25 cellular contexts compared by ENCODE assay signal in genomic region chr2:31011565-31011964, GRCh38.
"Had no signal": no experiment of that assay in that cellular context is flagged by ENCODE, and none has a peak within 500 bp of the region (broad histone marks: within the 10 kb centered on the region; RNA-seq: fewer than 3 reads in every experiment).

No MANE protein-coding gene starts in this region.

- H3K27me3 ChIP-seq: neural progenitor cell, upper lobe of left lung had no signal

- H3K36me3 ChIP-seq: left ventricle myocardium inferior, neural progenitor cell, upper lobe of left lung, WERI-Rb-1 had no signal

- DNase-seq: activated CD4-positive, alpha-beta T cell treated with anti-CD3 and anti-CD28 coated beads, Interleukin-2, amount 50 U/mL, for 1 hour; activated CD4-positive, CD25-positive, alpha-beta regulatory T cell treated with anti-CD3 and anti-CD28 coated beads, Interleukin-2, amount 50 U/mL, for 72 hours; activated CD8-positive, alpha-beta memory T cell treated with anti-CD3 and anti-CD28 coated beads for 24 hours; activated CD8-positive, alpha-beta memory T cell treated with anti-CD3 and anti-CD28 coated beads, Interleukin-2, amount 50 U/mL, for 4 hours; activated T-cell treated with anti-CD3 and anti-CD28 coated beads, Interleukin-2, amount 50 U/mL, for 24 hours; aorta; caudate nucleus; effector CD4-positive, alpha-beta T cell; erythroblast; foreskin melanocyte; glutamatergic neuron; immature natural killer cell; kidney glomerular epithelial cell; left ventricle myocardium inferior; naive thymus-derived CD8-positive, alpha-beta T cell; right cardiac atrium; stimulated activated CD4-positive, alpha-beta T cell treated with anti-CD3 and anti-CD28 coated beads, Interleukin-12 subunit alpha, Interleukin-12 subunit beta, amount 100 ng/mL, for 4 hours; stimulated activated CD4-positive, alpha-beta T cell treated with anti-CD3 and anti-CD28 coated beads, Interleukin-4, amount 100 ng/mL, for 4 hours; stimulated activated naive CD8-positive, alpha-beta T cell treated with anti-CD3 and anti-CD28 coated beads, Interleukin-15, Interleukin-2, amounts not matched to agents 100 U/mL and 50 U/mL, for 24 hours; upper lobe of left lung; WERI-Rb-1 had no signal

- H3K79me2 ChIP-seq: hepatocyte had no signal

- H3K4me1 ChIP-seq: left ventricle myocardium inferior, neural progenitor cell, upper lobe of left lung had no signal

- FAIRE-seq: endometrium, TTC549 had no signal

- H3K4me2 ChIP-seq: hepatocyte, neural progenitor cell had no signal

- H3K27ac ChIP-seq: hepatocyte, left ventricle myocardium inferior, neural progenitor cell, upper lobe of left lung, WERI-Rb-1 had no signal

- H3K4me3 ChIP-seq: hepatocyte, left ventricle myocardium inferior, neural progenitor cell, upper lobe of left lung had no signal

- H3K9me3 ChIP-seq: left ventricle myocardium inferior, upper lobe of left lung had no signal

- H3K9ac ChIP-seq: neural progenitor cell had no signal

- H2AFZ ChIP-seq: hepatocyte, neural progenitor cell had no signal
